Comparison of ENCODE assay signal across 12 cellular contexts in the genomic region with DNA sequence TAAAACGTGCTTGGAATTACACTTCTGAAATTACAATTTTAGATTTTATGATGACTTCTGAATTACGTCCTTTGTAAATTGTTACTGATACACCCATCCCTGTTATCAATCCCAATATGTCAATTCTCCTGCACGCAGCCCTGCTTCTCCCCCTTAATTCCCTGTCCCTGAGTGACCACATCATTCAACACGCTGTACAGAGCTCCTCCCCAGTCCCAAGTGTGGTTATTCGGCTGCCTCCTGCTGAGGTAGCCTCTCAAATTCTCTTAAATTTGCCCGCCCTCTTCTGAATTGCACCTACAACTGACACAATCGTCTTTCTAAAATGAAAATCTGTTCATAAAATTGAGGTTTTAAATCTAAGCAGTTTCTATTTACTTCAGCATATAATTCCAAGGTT. TPM values are rescaled to one million over a fixed set of nuclear protein-coding genes. Genes with fewer than 3 reads are reported as not detected.
A peak's percentile ranks its signal among the peaks of the same experiment; 100 is the strongest.
DNase-seq lines count a peak whose midpoint lies in the region; ATAC-seq and TF ChIP-seq lines count a peak whose summit lies in the region.
"Had no signal": no experiment of that assay in that cellular context is flagged by ENCODE, and none has a peak within 500 bp of the region (broad histone marks: within the 10 kb centered on the region; RNA-seq: fewer than 3 reads in every experiment).

No MANE protein-coding gene starts in this region.

- POLR2A ChIA-PET in AG04450 (lab: Yijun Ruan, JAX): no interaction called here

- H3K27ac ChIP-seq in AG04450 (ENCODE audit: low read depth, low read length) (no peak overlapping the region), MM.1S (ENCODE audit: low read length) (no peak overlapping the region), rectal smooth muscle tissue (ENCODE audit: low read depth, low read length) (peak overlapping the region; percentile 60)
- H3K27ac ChIP-seq: colonic mucosa, RWPE1 had no signal

- ATAC-seq in HG03571 (IDR thresholded peaks at IDR 0.05; ENCODE audit: unreplicated experiment) (no peak), HG02973 (IDR thresholded peaks at IDR 0.05; ENCODE audit: unreplicated experiment) (no peak)

- H3K9ac ChIP-seq in MM.1S (ENCODE audit: low read length) (no peak overlapping the region), rectal smooth muscle tissue (ENCODE audit: low read length) (no peak overlapping the region)

- DNase-seq in AG04450 (ENCODE audit: low read depth, low spot score) (no peak), MM.1S (no peak), fibroblast of mammary gland (ENCODE audit: low read depth) (no peak), HuH-7 (ENCODE audit: low spot score) (no peak), SK-N-DZ (ENCODE audit: low spot score) (no peak)
- DNase-seq: spleen had no signal

- CTCF ChIA-PET in AG04450 (lab: Charles Lee): interaction anchor here (0.6 to 1.8 kb wide), 7 partner anchors 11 to 33 kb away, joined by 3 to 13 read pairs (median 4); no protein-coding TSS in a partner anchor

- no peaks in the 10 kb centered on the region for H3K79me2 ChIP-seq in MM.1S (ENCODE audit: low read length)

- no peak for TF ChIP-seq CTCF in AG04450 (IDR thresholded peaks at IDR 0.05; ENCODE audit: low read depth, low read length)
- TF ChIP-seq CTCF in MM.1S (IDR thresholded peaks at IDR 0.05; ENCODE audit: low read length): no peak
- no peak for TF ChIP-seq CTCF in fibroblast of mammary gland (conservative IDR thresholded peaks at IDR 0.05; ENCODE audit: control insufficient read depth, insufficient read depth, low read depth, low read length)

- H3K4me2 ChIP-seq in MM.1S (ENCODE audit: low read depth, low read length): peak overlapping the region; percentile 71

- H2AFZ ChIP-seq in MM.1S (ENCODE audit: low read length): peak overlapping the region; percentile 82

- no peaks in the 10 kb centered on the region for H4K20me1 ChIP-seq in MM.1S (ENCODE audit: insufficient read depth, low read length)

- H3K9me2 ChIP-seq in MM.1S (replicated peaks; ENCODE audit: insufficient read depth, low read length): no peaks in the 10 kb centered on the region

- H3K4me3 ChIP-seq in AG04450 (ENCODE audit: low read depth, low read length) (peak overlapping the region; percentile 48), MM.1S (ENCODE audit: low read length) (peak overlapping the region; percentile 31; the same call in 1 of the 2 replicates), fibroblast of mammary gland (ENCODE audit: control insufficient read depth, low read depth, low read length) (peak overlapping the region; percentile 16), rectal smooth muscle tissue (ENCODE audit: low read length) (peak overlapping the region; percentile 44)
- H3K4me3 ChIP-seq: colonic mucosa had no signal

- no peaks in the 10 kb centered on the region for H3K9me3 ChIP-seq in AG04450 (ENCODE audit: control insufficient read depth, insufficient read depth, low read length)
- no peaks in the 10 kb centered on the region for H3K9me3 ChIP-seq in MM.1S (replicated peaks; ENCODE audit: insufficient read depth, low read length)
- H3K9me3 ChIP-seq: colonic mucosa, spleen had no signal

- H3K36me3 ChIP-seq in MM.1S (replicated peaks; ENCODE audit: insufficient read depth, low read length) (no peaks in the 10 kb centered on the region), rectal smooth muscle tissue (ENCODE audit: control insufficient read depth, insufficient read depth, low read length) (no peaks in the 10 kb centered on the region)
- H3K36me3 ChIP-seq: colonic mucosa had no signal

- 0 out of 2 replicates have a peak, but pooled peaks cover 6% of the 10 kb centered on the region for H3K4me1 ChIP-seq in MM.1S (ENCODE audit: low read length)
- H3K4me1 ChIP-seq in rectal smooth muscle tissue (ENCODE audit: control insufficient read depth, insufficient read depth, low read length): no peaks in the 10 kb centered on the region
- H3K4me1 ChIP-seq: colonic mucosa had no signal

- H3F3A ChIP-seq in MM.1S (ENCODE audit: insufficient read depth, low read length): no peaks in the 10 kb centered on the region

- H3K27me3 ChIP-seq in AG04450 (ENCODE audit: control insufficient read depth, insufficient read depth, low read length) (no peaks in the 10 kb centered on the region), MM.1S (replicated peaks; ENCODE audit: insufficient read depth, low read length) (no peaks in the 10 kb centered on the region), rectal smooth muscle tissue (ENCODE audit: control insufficient read depth, insufficient read depth, low read length) (no peaks in the 10 kb centered on the region)
- H3K27me3 ChIP-seq: colonic mucosa, spleen had no signal

RNA-seq across cellular contexts. Expression of gene SERPINB8, which starts 10.1 kb away (rescaled TPM):
- polyA plus RNA-seq in AG04450 (2011; rRNA removed): 14.7 and 17.9 TPM in 2 replicates
- 6.0 and 8.5 TPM in 2 replicates for polyA minus RNA-seq in AG04450 (2011; rRNA and poly(A)+ RNA removed)
- 0.02 TPM in 1 of 2 replicates, not detected in the other for polyA plus RNA-seq in SK-N-DZ (2014; cell fraction: cytosol; rRNA removed)
- polyA plus RNA-seq in SK-N-DZ (2014; cell fraction: nucleus; rRNA removed): not detected in 2 replicates

RNA-seq across cellular contexts. Expression of gene HMSD, which starts 30.9 kb away (rescaled TPM):
- 0.63 and 1.2 TPM in 2 replicates for polyA plus RNA-seq in AG04450 (2011; rRNA removed)
- 1.00 and 3.3 TPM in 2 replicates for polyA minus RNA-seq in AG04450 (2011; rRNA and poly(A)+ RNA removed)
- not detected in 2 replicates for polyA plus RNA-seq in SK-N-DZ (2014; cell fraction: cytosol; rRNA removed)
- polyA plus RNA-seq in SK-N-DZ (2014; cell fraction: nucleus; rRNA removed): not detected in 2 replicates
- polyA plus RNA-seq: naive thymus-derived CD4-positive, alpha-beta T cell had no signal
